Comparison of ENCODE assay signal across 8 cellular contexts in the genomic region with DNA sequence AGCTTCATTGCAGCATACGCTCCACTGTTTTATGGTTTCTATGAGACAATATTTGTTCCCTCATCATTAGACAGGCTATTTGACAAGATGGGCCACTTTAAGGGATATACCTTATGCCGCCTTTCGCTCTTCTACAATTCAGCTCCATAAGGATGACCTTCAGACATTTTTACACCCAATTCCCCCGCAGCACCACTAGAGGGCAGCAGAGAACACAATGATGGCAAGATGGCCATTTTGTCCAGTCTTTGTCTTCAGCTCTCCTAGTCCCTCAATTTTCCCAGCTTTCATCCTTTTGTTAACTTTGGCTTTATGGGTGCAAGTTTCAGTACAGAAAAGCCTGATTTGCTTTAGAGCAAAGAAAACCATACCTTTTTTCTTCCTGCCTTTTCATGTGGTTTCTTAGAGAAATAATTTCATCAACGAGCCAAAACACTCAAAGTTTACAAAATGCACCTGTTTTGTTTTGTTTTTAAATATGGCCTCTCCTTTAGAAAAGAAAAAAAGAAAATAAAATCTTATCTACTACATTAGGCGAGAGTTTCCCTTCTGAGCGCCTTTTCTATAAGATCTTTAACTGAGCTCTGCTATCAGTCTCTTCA.
DNase-seq lines count a peak whose midpoint lies in the region; ATAC-seq and TF ChIP-seq lines count a peak whose summit lies in the region.

No MANE protein-coding gene starts in this region.

- no peaks in the 10 kb centered on the region for H3K4me1 ChIP-seq in heart left ventricle
- no peaks in the 10 kb centered on the region for H3K4me1 ChIP-seq in Loucy (ENCODE audit: insufficient read depth, low read length, poor library complexity, severe bottlenecking)

- peaks cover 9% of the 10 kb centered on the region for H3K4me1 Mint-ChIP-seq in progenitor cell of endocrine pancreas (ENCODE audit: low read depth)

- no peaks in the 10 kb centered on the region for H3K79me2 ChIP-seq in Loucy (ENCODE audit: insufficient read depth, low read length)

- H3K36me3 Mint-ChIP-seq in progenitor cell of endocrine pancreas (ENCODE audit: insufficient read depth) = no peaks in the 10 kb centered on the region

- H3K27ac Mint-ChIP-seq in progenitor cell of endocrine pancreas = peak overlapping the region; percentile 61

- H3K36me3 ChIP-seq in heart left ventricle (no peaks in the 10 kb centered on the region), Loucy (ENCODE audit: insufficient read depth, low read length) (no peaks in the 10 kb centered on the region)

- no peak overlapping the region for H3K27ac ChIP-seq in heart left ventricle

- peak in 4 of 5 donors; percentile 23 to 61 (median 30) for DNase-seq in heart left ventricle
- DNase-seq in cardiac septum (ENCODE audit: low spot score) = no peak
- DNase-seq in RPMI7951 (ENCODE audit: low read depth) = peak; percentile 52
- peak; percentile 46 for DNase-seq in activated naive CD4-positive, alpha-beta T cell treated with Interleukin-2 at 50 U/mL for 16 hours
- DNase-seq in glomerular visceral epithelial cell (ENCODE audit: extremely low spot score) = peak; percentile 36
- peak; percentile 66 for DNase-seq in progenitor cell of endocrine pancreas (ENCODE audit: low spot score, unreplicated experiment)

- no peak overlapping the region for H3K4me3 Mint-ChIP-seq in progenitor cell of endocrine pancreas (ENCODE audit: low read depth)

- peaks cover 0 to 6% (median 0%) of the 10 kb centered on the region in 9 donors for H3K27me3 ChIP-seq in heart left ventricle
- H3K27me3 ChIP-seq in Loucy (ENCODE audit: insufficient read depth, low read length, poor library complexity, severe bottlenecking) = no peaks in the 10 kb centered on the region

- peaks cover 8% of the 10 kb centered on the region for H3K27me3 Mint-ChIP-seq in progenitor cell of endocrine pancreas

- TF ChIP-seq CTCF in heart left ventricle (IDR thresholded peaks at IDR 0.05) = peak; percentile 73 to 95 (median 88)
- peak; percentile 98 for TF ChIP-seq CTCF in Loucy (conservative IDR thresholded peaks at IDR 0.05; ENCODE audit: low read length)
- peak; percentile 98 for TF ChIP-seq CTCF in progenitor cell of endocrine pancreas (IDR thresholded peaks at IDR 0.05; ENCODE audit: unreplicated experiment)

- 48 to 56% (median 51%) methylated on average over 7 of the region's 7 CpGs for WGBS in heart left ventricle, 4 donors

- peak in 3 of 4 donors; percentile 39 to 57 (median 51) for ATAC-seq in heart left ventricle
- ATAC-seq in GM18861 (IDR thresholded peaks at IDR 0.05; ENCODE audit: unreplicated experiment) = no peak

- H2AFZ ChIP-seq in Loucy (ENCODE audit: low read length) = peak overlapping the region; percentile 32

- TF ChIP-seq POLR2A in heart left ventricle (IDR thresholded peaks at IDR 0.05) = no peak

- H3K9me2 ChIP-seq in Loucy (replicated peaks; ENCODE audit: low read depth, low read length) = no peaks in the 10 kb centered on the region

- H4K20me1 ChIP-seq in Loucy (ENCODE audit: insufficient read depth, low read length, poor library complexity, severe bottlenecking) = no peaks in the 10 kb centered on the region

- H3K9me3 ChIP-seq in heart left ventricle (no peaks in the 10 kb centered on the region), Loucy (ENCODE audit: insufficient read depth, low read depth, low read length) (no peaks in the 10 kb centered on the region)

- H3K9me3 Mint-ChIP-seq in progenitor cell of endocrine pancreas (ENCODE audit: low read depth) = peaks cover 6% of the 10 kb centered on the region

- no peak overlapping the region for H3K4me3 ChIP-seq in heart left ventricle
- no peak overlapping the region for H3K4me3 ChIP-seq in Loucy (ENCODE audit: low read length, poor library complexity, severe bottlenecking)

- intact Hi-C loops in heart left ventricle (cut with DNase I) (loop anchor here (1.0 to 10.0 kb wide), 7 partner anchors 124 to 833 kb away; no protein-coding TSS in a partner anchor), cardiac septum (cut with DNase I) (loop anchor here (5.0 kb wide), 2 partner anchors 721 to 831 kb away; no protein-coding TSS in a partner anchor)

- H3K4me2 ChIP-seq in Loucy (ENCODE audit: low read depth, low read length, poor library complexity, severe bottlenecking) = no peak overlapping the region

- H3K9ac ChIP-seq in Loucy (ENCODE audit: low read depth, low read length, poor library complexity, severe bottlenecking) = no peak overlapping the region

- H3F3A ChIP-seq in Loucy (ENCODE audit: low read depth) = no peaks in the 10 kb centered on the region
